In genomic region chr3:152375546-152375945, GRCh38 we compare ENCODE assay signal across 15 cellular contexts.
A peak's percentile ranks its signal among the peaks of the same experiment; 100 is the strongest.
DNase-seq lines count a peak whose midpoint lies in the region; ATAC-seq and TF ChIP-seq lines count a peak whose summit lies in the region.
"Had no signal": no experiment of that assay in that cellular context is flagged by ENCODE, and none has a peak within 500 bp of the region (broad histone marks: within the 10 kb centered on the region; RNA-seq: fewer than 3 reads in every experiment).

No MANE protein-coding gene starts in this region.

- no peaks in the 10 kb centered on the region for H3K36me3 ChIP-seq in HEK293 (ENCODE audit: control insufficient read depth in 2 of 2, insufficient read depth in 1 of 2, low read length in 2 of 2)
- peaks cover 0 to 29% (median 3%) of the 10 kb centered on the region in 3 experiments for H3K36me3 ChIP-seq in naive thymus-derived CD4-positive, alpha-beta T cell (ENCODE audit: control insufficient read depth in 2 of 3, insufficient read depth in 3 of 3, low read length in 3 of 3)
- H3K36me3 ChIP-seq: WERI-Rb-1 had no signal

- H3K4me1 Mint-ChIP-seq in CD14-positive monocyte = peaks cover 77% of the 10 kb centered on the region
- H3K4me1 Mint-ChIP-seq in naive thymus-derived CD4-positive, alpha-beta T cell = peaks cover 57 to 99% (median 85%) of the 10 kb centered on the region in 7 donors

- H3K27me3 ChIP-seq in naive thymus-derived CD4-positive, alpha-beta T cell (ENCODE audit: control insufficient read depth in 2 of 2, insufficient read depth in 2 of 2, low read length in 2 of 2) = no peaks in the 10 kb centered on the region
- H3K27me3 ChIP-seq: Peyer's patch had no signal

- no peak overlapping the region for H3K4me3 Mint-ChIP-seq in CD14-positive monocyte
- H3K4me3 Mint-ChIP-seq in naive thymus-derived CD4-positive, alpha-beta T cell = peak overlapping the region in 3 of 10 donors; percentile 27 to 64 (median 54)
- H3K4me3 Mint-ChIP-seq: neural crest cell had no signal

- H3K27me3 Mint-ChIP-seq in CD14-positive monocyte (ENCODE audit: low read depth in 3 of 3) = peaks cover 0 to 2% (median 2%) of the 10 kb centered on the region in 3 donors
- no peaks in the 10 kb centered on the region for H3K27me3 Mint-ChIP-seq in naive thymus-derived CD4-positive, alpha-beta T cell

- no peak overlapping the region for H3K4me3 ChIP-seq in HEK293 (ENCODE audit: low read depth, low read length)
- H3K4me3 ChIP-seq in naive thymus-derived CD4-positive, alpha-beta T cell (ENCODE audit: low read length) = no peak overlapping the region
- H3K4me3 ChIP-seq: Peyer's patch had no signal

- no peak for TF ChIP-seq CTCF in CD14-positive monocyte (IDR thresholded peaks at IDR 0.05)
- no peak for TF ChIP-seq CTCF in HEK293 (tag by site-specific recombination; IDR thresholded peaks at IDR 0.05)

- peaks cover 0 to 3% (median 0%) of the 10 kb centered on the region in 7 donors for H3K9me3 Mint-ChIP-seq in CD14-positive monocyte
- peaks cover 0 to 14% (median 3%) of the 10 kb centered on the region in 11 donors for H3K9me3 Mint-ChIP-seq in naive thymus-derived CD4-positive, alpha-beta T cell

- CTCF ChIA-PET in HEK293 (lab: Yijun Ruan, JAX) = no interaction called here
- CTCF ChIA-PET in naive thymus-derived CD4-positive, alpha-beta T cell (lab: Charles Lee) = no interaction called here

- H3K27ac ChIP-seq in HEK293 (ENCODE audit: extremely low read depth, low read depth, low read length) = no peak overlapping the region
- H3K27ac ChIP-seq in angular gyrus (ENCODE audit: low read depth, low read length) = peak overlapping the region; percentile 13
- peak overlapping the region; percentile 25 for H3K27ac ChIP-seq in naive thymus-derived CD4-positive, alpha-beta T cell (ENCODE audit: low read depth, low read length)
- H3K27ac ChIP-seq: WERI-Rb-1 had no signal

- intact Hi-C loops in CD14-positive monocyte (cut with micrococcal nuclease) = no loop called here
- intact Hi-C loops in naive thymus-derived CD4-positive, alpha-beta T cell (cut with micrococcal nuclease) = no loop called here

- peak overlapping the region; percentile 42 to 88 (median 77) for H3K27ac Mint-ChIP-seq in CD14-positive monocyte
- peak overlapping the region in 5 of 9 donors; percentile 24 to 83 (median 62) for H3K27ac Mint-ChIP-seq in naive thymus-derived CD4-positive, alpha-beta T cell

- POLR2A ChIA-PET in HEK293 (lab: Yijun Ruan, JAX) = no interaction called here
- POLR2A ChIA-PET in naive thymus-derived CD4-positive, alpha-beta T cell (lab: Charles Lee) = no interaction called here

- H3K36me3 Mint-ChIP-seq in CD14-positive monocyte = peaks cover 20 to 27% of the 10 kb centered on the region in 2 donors
- H3K36me3 Mint-ChIP-seq in naive thymus-derived CD4-positive, alpha-beta T cell = peaks cover 18 to 51% (median 43%) of the 10 kb centered on the region in 5 donors

- DNase-seq in CD14-positive monocyte (ENCODE audit: low spot score) (no peak), DMS153 (lab: John Stamatoyannopoulos, UW) (no peak)
- no peak for DNase-seq in naive thymus-derived CD4-positive, alpha-beta T cell
- DNase-seq in effector CD8-positive, alpha-beta T cell (lab: John Stamatoyannopoulos, UW) = no peak
- DNase-seq in stimulated activated CD8-positive, alpha-beta memory T cell treated with anti-CD3 and anti-CD28 coated beads, Interleukin-4, amount 100 ng/mL, for 48 hours = no peak
- DNase-seq in central memory CD4-positive, alpha-beta T cell = no peak
- DNase-seq: activated naive CD4-positive, alpha-beta T cell; effector CD4-positive, alpha-beta T cell; NCI-H2029 treated with DMSO at 0.1 percent for 48 hours; Peyer's patch; stimulated activated CD4-positive, alpha-beta T cell treated with anti-CD3 and anti-CD28 coated beads, Interleukin-2, amount 100 ng/mL, for 48 hours; WERI-Rb-1 had no signal

- H3K9me3 ChIP-seq in HEK293 (ENCODE audit: control insufficient read depth, insufficient read depth, low read depth, low read length) = no peaks in the 10 kb centered on the region
- no peaks in the 10 kb centered on the region for H3K9me3 ChIP-seq in naive thymus-derived CD4-positive, alpha-beta T cell (ENCODE audit: control insufficient read depth in 2 of 3, low read length in 3 of 3)
- H3K9me3 ChIP-seq: Peyer's patch had no signal

- ATAC-seq in naive thymus-derived CD4-positive, alpha-beta T cell = no peak

- peaks cover 9% of the 10 kb centered on the region for H3K4me1 ChIP-seq in HEK293 (ENCODE audit: control insufficient read depth, insufficient read depth, low read length)
- peaks cover 24 to 35% of the 10 kb centered on the region in 2 donors for H3K4me1 ChIP-seq in naive thymus-derived CD4-positive, alpha-beta T cell (ENCODE audit: control insufficient read depth in 2 of 2, insufficient read depth in 2 of 2, low read length in 2 of 2)

TF ChIP-seq in HEK293, 187 proteins besides CTCF, POLR2A, EP300 and RAD21:
- peak; percentile 32; the same call in 1 of the 2 replicates for TF ChIP-seq MZF1 (tag by site-specific recombination; IDR thresholded peaks at IDR 0.05; ENCODE audit: borderline replicate concordance)
- TF ChIP-seq ZBTB6 (tag by site-specific recombination; IDR thresholded peaks at IDR 0.05) = 0 out of 2 replicates have a peak, but pooled peaks have one; percentile 42
- no peak for TF ChIP-seq FEZF1 (tag by site-specific recombination; IDR thresholded peaks at IDR 0.05)
TF ChIP-seq in HEK293: peak in this region for 2.
